Comparison of ENCODE assay signal across 10 cellular contexts in the genomic region with DNA sequence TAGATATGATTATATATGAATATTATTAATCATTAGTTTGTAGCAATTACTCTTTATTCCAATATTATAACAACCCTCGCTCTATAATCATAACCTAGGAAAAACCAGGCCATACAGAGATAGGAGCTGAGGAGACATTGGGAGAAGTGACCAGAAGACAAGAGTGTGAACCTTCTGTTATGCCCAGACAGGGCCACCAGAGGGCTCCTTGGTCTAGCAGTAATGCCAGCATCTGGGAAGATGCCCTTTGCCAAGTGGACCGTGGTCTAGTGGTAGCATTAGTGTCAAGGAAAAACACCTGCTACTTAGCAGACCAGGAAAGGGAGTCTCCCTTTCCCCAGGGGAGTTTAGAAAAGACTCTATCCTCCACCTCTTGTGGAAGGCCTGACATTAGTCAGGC. TPM values are rescaled to one million over a fixed set of nuclear protein-coding genes. Genes with fewer than 3 reads are reported as not detected.
DNase-seq lines count a peak whose midpoint lies in the region; ATAC-seq and TF ChIP-seq lines count a peak whose summit lies in the region.
"Not testable (repeated sequence)": the region's sequence is repeated elsewhere in the genome, so short reads cannot be mapped to it uniquely, and the experiment has no call there.
"Had no signal": no experiment of that assay in that cellular context is flagged by ENCODE, and none has a peak within 500 bp of the region (broad histone marks: within the 10 kb centered on the region; RNA-seq: fewer than 3 reads in every experiment).

No MANE protein-coding gene starts in this region.

- not testable (repeated sequence) for H3K27me3 ChIP-seq in PC-3 (ENCODE audit: low read length); heart right ventricle; trophoblast cell (ENCODE audit: insufficient read depth, low read length); tibial nerve

- H3K27ac Mint-ChIP-seq in activated CD4-positive, alpha-beta memory T cell treated with anti-CD3 and anti-CD28 coated beads, Interleukin-2, amount 10 ng/mL, durations not matched to agents 7 days and 5 days; MCF 10A (ENCODE audit: low read depth, unreplicated experiment): not testable (repeated sequence)

- not testable (repeated sequence) for H2BK120ac ChIP-seq in trophoblast cell (ENCODE audit: insufficient read depth, low read length, poor library complexity)

- WGBS in heart right ventricle, 2 donors = 51 to 56% methylated on average over 2 of the region's 2 CpGs
- no CpG with 5 or more reads among the region's 2 CpGs for WGBS in trophoblast cell (ENCODE audit: extremely low coverage, insufficient coverage, insufficient read length)
- 75 to 81% methylated on average over 2 of the region's 2 CpGs for WGBS in tibial nerve, 2 donors

- not testable (repeated sequence) for H3K27ac ChIP-seq in PC-3 (ENCODE audit: low read length); heart right ventricle; trophoblast cell (ENCODE audit: low read depth, low read length); tibial nerve

- H3K4me2 ChIP-seq in PC-3 (ENCODE audit: low read length); trophoblast cell (ENCODE audit: low read length): not testable (repeated sequence)

- TF ChIP-seq POLR2A in tibial nerve (IDR thresholded peaks at IDR 0.05) = not testable (repeated sequence)

- CTCF ChIA-PET in PC-3 (lab: Charles Lee) = not testable (repeated sequence)
- CTCF ChIA-PET in activated CD4-positive, alpha-beta memory T cell treated with anti-CD3 and anti-CD28 coated beads, Interleukin-2, amount 10 ng/mL, durations not matched to agents 7 days and 5 days (lab: Charles Lee) = interaction anchor here (0.8 to 4.3 kb wide), 7 partner anchors 26 to 135 kb away, joined by 3 to 37 read pairs (median 4); no protein-coding TSS in a partner anchor
- CTCF ChIA-PET in MCF 10A (lab: Yijun Ruan, JAX) = interaction anchor here (0.7 to 4.4 kb wide), 13 partner anchors 9 to 518 kb away, joined by 3 to 24 read pairs (median 5); no protein-coding TSS in a partner anchor

- not testable (repeated sequence) for H3K79me2 ChIP-seq in PC-3 (ENCODE audit: low read length); trophoblast cell (ENCODE audit: control insufficient read depth, insufficient read depth, low read length, poor library complexity)

- H4K8ac ChIP-seq in trophoblast cell (ENCODE audit: low read depth, low read length) = not testable (repeated sequence)

- not testable (repeated sequence) for H3K27me3 Mint-ChIP-seq in activated CD4-positive, alpha-beta memory T cell treated with anti-CD3 and anti-CD28 coated beads, Interleukin-2, amount 10 ng/mL, durations not matched to agents 7 days and 5 days; MCF 10A (ENCODE audit: insufficient read depth, unreplicated experiment)

- H4K91ac ChIP-seq in trophoblast cell (ENCODE audit: low read depth, low read length) = not testable (repeated sequence)

- not testable (repeated sequence) for H3K4ac ChIP-seq in trophoblast cell (ENCODE audit: low read depth, low read length)

- not testable (repeated sequence) for H4K12ac ChIP-seq in trophoblast cell (ENCODE audit: low read depth, low read length)

- not testable (repeated sequence) for H3K36me3 Mint-ChIP-seq in activated CD4-positive, alpha-beta memory T cell treated with anti-CD3 and anti-CD28 coated beads, Interleukin-2, amount 10 ng/mL, durations not matched to agents 7 days and 5 days (ENCODE audit: low read depth); MCF 10A (ENCODE audit: insufficient read depth, unreplicated experiment)

- H3K9me3 ChIP-seq in PC-3 (ENCODE audit: low read length); trophoblast cell (ENCODE audit: insufficient read depth, low read depth, low read length): not testable (repeated sequence)
- H3K9me3 ChIP-seq in heart right ventricle (peaks cover 0 to 54% (median 15%) of the 10 kb centered on the region in 11 donors), tibial nerve (peaks cover 0 to 40% (median 4%) of the 10 kb centered on the region in 4 donors)

- not testable (repeated sequence) for H3K4me3 ChIP-seq in PC-3 (ENCODE audit: low read length); heart right ventricle; trophoblast cell (ENCODE audit: low read depth, low read length); tibial nerve

- ATAC-seq in PC-3, heart right ventricle: not testable (repeated sequence)

- DNase-seq in Daoy (ENCODE audit: low read depth) (peak; percentile 23), PC-3 (peak; percentile 16), MCF 10A (ENCODE audit: unreplicated experiment) (peak; percentile 42), heart right ventricle (peak; percentile 13 to 30), trophoblast cell (peak; percentile 38 to 63), tibial nerve (ENCODE audit: low spot score in 2 of 2) (peak; percentile 18 to 22)
- peak; percentile 39 for DNase-seq in activated CD4-positive, alpha-beta memory T cell treated with anti-CD3 and anti-CD28 coated beads, Interleukin-2, amount 10 ng/mL, durations not matched to agents 7 days and 5 days

- not testable (repeated sequence) for H2BK5ac ChIP-seq in trophoblast cell (ENCODE audit: low read depth, low read length, poor library complexity)

- H3K14ac ChIP-seq in trophoblast cell (ENCODE audit: low read length) = not testable (repeated sequence)

- not testable (repeated sequence) for H3F3A ChIP-seq in PC-3 (ENCODE audit: low read length, unreplicated experiment)

- TF ChIP-seq EP300 in tibial nerve (IDR thresholded peaks at IDR 0.05) = not testable (repeated sequence)

- H4K20me1 ChIP-seq in PC-3 (ENCODE audit: low read length) = not testable (repeated sequence)

- POLR2A ChIA-PET in PC-3 (lab: Charles Lee; ENCODE audit: unreplicated experiment); activated CD4-positive, alpha-beta memory T cell treated with anti-CD3 and anti-CD28 coated beads, Interleukin-2, amount 10 ng/mL, durations not matched to agents 7 days and 5 days (lab: Charles Lee): not testable (repeated sequence)
- POLR2A ChIA-PET in MCF 10A (lab: Yijun Ruan, JAX) = interaction anchor here (0.9 kb wide), 1 partner anchor 12 kb away, joined by 3 read pairs; no protein-coding TSS in a partner anchor

- not testable (repeated sequence) for H3K23ac ChIP-seq in trophoblast cell (ENCODE audit: low read length)

- H3K4me3 Mint-ChIP-seq in activated CD4-positive, alpha-beta memory T cell treated with anti-CD3 and anti-CD28 coated beads, Interleukin-2, amount 10 ng/mL, durations not matched to agents 7 days and 5 days; MCF 10A (ENCODE audit: unreplicated experiment): not testable (repeated sequence)

- not testable (repeated sequence) for H3K4me1 ChIP-seq in PC-3 (ENCODE audit: insufficient read depth, low read length); heart right ventricle; trophoblast cell (ENCODE audit: control insufficient read depth in 1 of 2, insufficient read depth in 2 of 2, low read length in 2 of 2); tibial nerve

- H3K9me3 Mint-ChIP-seq in activated CD4-positive, alpha-beta memory T cell treated with anti-CD3 and anti-CD28 coated beads, Interleukin-2, amount 10 ng/mL, durations not matched to agents 7 days and 5 days = peaks cover 15% of the 10 kb centered on the region
- not testable (repeated sequence) for H3K9me3 Mint-ChIP-seq in MCF 10A (ENCODE audit: unreplicated experiment)

- H2BK12ac ChIP-seq in trophoblast cell (ENCODE audit: low read length) = not testable (repeated sequence)

- intact Hi-C loops in PC-3 (cut with micrococcal nuclease) = not testable (repeated sequence)
- intact Hi-C loops in MCF 10A (cut with micrococcal nuclease) (loop anchor here (1.0 to 5.0 kb wide), 3 partner anchors 83 to 544 kb away; no protein-coding TSS in a partner anchor), heart right ventricle (cut with DNase I) (loop anchor here in 8 of 10 donors (2.0 to 10.0 kb wide), 4 partner anchors 59 to 84 kb away; no protein-coding TSS in a partner anchor)

- not testable (repeated sequence) for H3K9me2 ChIP-seq in PC-3 (replicated peaks; ENCODE audit: low read length)

- H3K79me1 ChIP-seq in trophoblast cell (ENCODE audit: low read length) = not testable (repeated sequence)

- not testable (repeated sequence) for H3K9ac ChIP-seq in PC-3 (ENCODE audit: low read length); trophoblast cell (ENCODE audit: low read length)

- H3K36me3 ChIP-seq in PC-3 (ENCODE audit: low read depth, low read length) = peaks cover 18% of the 10 kb centered on the region; the same call in 1 of the 2 replicates
- not testable (repeated sequence) for H3K36me3 ChIP-seq in heart right ventricle; trophoblast cell (ENCODE audit: control insufficient read depth in 1 of 2, insufficient read depth in 2 of 2, low read length in 2 of 2); tibial nerve

- BruUV-seq in PC-3 (replicated peaks; lab: Mats Ljungman, UMichigan); MCF 10A (replicated peaks; lab: Mats Ljungman, UMichigan): not testable (repeated sequence)

- not testable (repeated sequence) for H3K18ac ChIP-seq in trophoblast cell (ENCODE audit: low read length)

- not testable (repeated sequence) for H2AFZ ChIP-seq in PC-3 (ENCODE audit: low read length); trophoblast cell (ENCODE audit: insufficient read depth, low read length, poor library complexity)

- H3K4me1 Mint-ChIP-seq in activated CD4-positive, alpha-beta memory T cell treated with anti-CD3 and anti-CD28 coated beads, Interleukin-2, amount 10 ng/mL, durations not matched to agents 7 days and 5 days; MCF 10A (ENCODE audit: insufficient read depth, unreplicated experiment): not testable (repeated sequence)

- TF ChIP-seq CTCF in LNCAP (IDR thresholded peaks at IDR 0.05) = peak; percentile 43; the same call in 1 of the 2 replicates
- peak; percentile 30; the same call in 1 of the 2 replicates for TF ChIP-seq CTCF in PC-3 (conservative IDR thresholded peaks at IDR 0.05; ENCODE audit: low read depth, low read length)
- TF ChIP-seq CTCF in MCF 10A (IDR thresholded peaks at IDR 0.05; ENCODE audit: unreplicated experiment) = peak; percentile 44
- peak in 8 of 9 donors; percentile 16 to 65 (median 52) for TF ChIP-seq CTCF in heart right ventricle (IDR thresholded peaks at IDR 0.05)
- peak in 3 of 5 experiments; percentile 30 to 56 (median 43) for TF ChIP-seq CTCF in tibial nerve (IDR thresholded peaks at IDR 0.05)

- not testable (repeated sequence) for H2AK5ac ChIP-seq in trophoblast cell (ENCODE audit: low read length)

RNA-seq across cellular contexts. Expression of a gene that starts 12.9 kb away (rescaled TPM):
- total RNA-seq in Daoy (2014; rRNA removed; shearing (Covaris generic)) = not detected in 2 replicates
- 0.29 and 1.1 TPM in 2 replicates for total RNA-seq in PC-3 (2014; rRNA removed)
- not detected for total RNA-seq in activated CD4-positive, alpha-beta memory T cell treated with anti-CD3 and anti-CD28 coated beads, Interleukin-2, amount 10 ng/mL, durations not matched to agents 7 days and 5 days
- not detected in 2 replicates for total RNA-seq in MCF 10A (2022)
- total RNA-seq in heart right ventricle = 1 to 10 TPM in 1 of 10 donors, under 1 TPM in 6, not detected in 3; 0.11 to 1.6 (median 0.37) TPM
- 1 to 10 TPM in 1 of 2 donors, under 1 TPM in 1; 0.06 to 1.8 TPM for polyA plus RNA-seq in heart right ventricle
- polyA plus RNA-seq in trophoblast cell (2013) = 0.16 and 0.19 TPM in 2 replicates
- total RNA-seq in tibial nerve = 1 to 10 TPM; 4.1 to 7.2 (median 4.7) TPM
- total RNA-seq: activated CD4-positive, alpha-beta T cell treated with anti-CD3 and anti-CD28 coated beads, Interleukin-2, amount 10 ng/mL, durations not matched to agents 7 days and 5 days; G401 had no signal

RNA-seq across cellular contexts. Expression of a gene that starts 13.0 kb away (rescaled TPM):
- total RNA-seq in Daoy (2014; rRNA removed; shearing (Covaris generic)) = 0.54 and 3.0 TPM in 2 replicates
- 5.9 and 7.3 TPM in 2 replicates for total RNA-seq in PC-3 (2014; rRNA removed)
- total RNA-seq in activated CD4-positive, alpha-beta memory T cell treated with anti-CD3 and anti-CD28 coated beads, Interleukin-2, amount 10 ng/mL, durations not matched to agents 7 days and 5 days = under 1 TPM; 0.60 to 0.78 TPM
- total RNA-seq in MCF 10A (2022) = 6.8 and 10.0 TPM in 2 replicates
- 1 to 10 TPM in 1 of 10 donors, under 1 TPM in 9; 0.04 to 1.4 (median 0.45) TPM for total RNA-seq in heart right ventricle
- polyA plus RNA-seq in heart right ventricle = under 1 TPM; 0.17 to 0.59 TPM
- polyA plus RNA-seq in trophoblast cell (2013) = 3.9 and 4.5 TPM in 2 replicates
- total RNA-seq in tibial nerve = 1 to 10 TPM in 3 of 4 donors, under 1 TPM in 1; 0.87 to 3.1 (median 1.9) TPM
